ENCODE assay signal across 2 cellular contexts in genomic region chr10:101080933-101081546, GRCh38.
TF ChIP-seq lines count a peak whose summit lies in the region.

No MANE protein-coding gene starts in this region.

TF ChIP-seq in HEK293, 187 proteins besides CTCF, POLR2A, EP300 and RAD21:
- TF ChIP-seq ZFP41 (tag by site-specific recombination; IDR thresholded peaks at IDR 0.05; ENCODE audit: borderline replicate concordance) (no peak), ATF2 (tag by site-specific recombination; IDR thresholded peaks at IDR 0.05; ENCODE audit: low read depth) (no peak), ZNF629 (tag by site-specific recombination; IDR thresholded peaks at IDR 0.05) (no peak), REST (tag by site-specific recombination; IDR thresholded peaks at IDR 0.05) (peak; percentile 99), ZNF433 (tag by site-specific recombination; IDR thresholded peaks at IDR 0.05; ENCODE audit: low read depth) (no peak), ZBTB17 (tag by site-specific recombination; IDR thresholded peaks at IDR 0.05) (peak; percentile 22; the same call in 1 of the 2 replicates), IKZF3 (tag by site-specific recombination; IDR thresholded peaks at IDR 0.05) (0 out of 2 replicates have a peak, but pooled peaks have one; percentile 33)
TF ChIP-seq in HEK293: peak in this region for 3.

TF ChIP-seq in K562, 482 proteins besides CTCF, POLR2A, EP300 and RAD21:
- TF ChIP-seq CHCHD3 (CRISPR knock-in tag; IDR thresholded peaks at IDR 0.05) (no peak), AFF1 (IDR thresholded peaks at IDR 0.05; ENCODE audit: low read depth in 1 of 2, partially characterized antibody in 2 of 2) (peak in 1 of 2 experiments; percentile 73), MIER1 (IDR thresholded peaks at IDR 0.05; ENCODE audit: low read depth) (peak; percentile 92), KHSRP (IDR thresholded peaks at IDR 0.05) (no peak), LCOR (CRISPR knock-in tag; IDR thresholded peaks at IDR 0.05) (0 out of 2 replicates have a peak, but pooled peaks have one; percentile 29), CHD1 (IDR thresholded peaks at IDR 0.05; ENCODE audit: low read length) (no peak), REST (CRISPR knock-in tag; IDR thresholded peaks at IDR 0.05; ENCODE audit: low read depth) (peak; percentile 94), MEF2A (IDR thresholded peaks at IDR 0.05; ENCODE audit: control insufficient read depth, low read depth, low read length) (no peak), PRMT5 (CRISPR knock-in tag; IDR thresholded peaks at IDR 0.05) (0 out of 2 replicates have a peak, but pooled peaks have one; percentile 66), HEY1 (CRISPR knock-in tag; IDR thresholded peaks at IDR 0.05; ENCODE audit: borderline replicate concordance) (no peak), CHAMP1 (IDR thresholded peaks at IDR 0.05) (0 out of 2 replicates have a peak, but pooled peaks have one; percentile 26), CREB1 (IDR thresholded peaks at IDR 0.05) (no peak), CREB1 (CRISPR knock-in tag; IDR thresholded peaks at IDR 0.05) (no peak), HDAC2 (IDR thresholded peaks at IDR 0.05) (no peak), ZNF766 (CRISPR knock-in tag; conservative IDR thresholded peaks at IDR 0.05) (0 out of 2 replicates have a peak, but pooled peaks have one; percentile 44), MCM7 (IDR thresholded peaks at IDR 0.05) (no peak), EHMT2 (IDR thresholded peaks at IDR 0.05) (peak; percentile 97), HES1 (IDR thresholded peaks at IDR 0.05; ENCODE audit: low read depth) (no peak), NFE2 (IDR thresholded peaks at IDR 0.05; ENCODE audit: low read depth) (no peak)
- TF ChIP-seq, protein P1, sequence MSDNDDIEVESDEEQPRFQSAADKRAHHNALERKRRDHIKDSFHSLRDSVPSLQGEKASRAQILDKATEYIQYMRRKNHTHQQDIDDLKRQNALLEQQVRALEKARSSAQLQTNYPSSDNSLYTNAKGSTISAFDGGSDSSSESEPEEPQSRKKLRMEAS (CRISPR knock-in tag; IDR thresholded peaks at IDR 0.05), result no peak
- TF ChIP-seq, protein P2, sequence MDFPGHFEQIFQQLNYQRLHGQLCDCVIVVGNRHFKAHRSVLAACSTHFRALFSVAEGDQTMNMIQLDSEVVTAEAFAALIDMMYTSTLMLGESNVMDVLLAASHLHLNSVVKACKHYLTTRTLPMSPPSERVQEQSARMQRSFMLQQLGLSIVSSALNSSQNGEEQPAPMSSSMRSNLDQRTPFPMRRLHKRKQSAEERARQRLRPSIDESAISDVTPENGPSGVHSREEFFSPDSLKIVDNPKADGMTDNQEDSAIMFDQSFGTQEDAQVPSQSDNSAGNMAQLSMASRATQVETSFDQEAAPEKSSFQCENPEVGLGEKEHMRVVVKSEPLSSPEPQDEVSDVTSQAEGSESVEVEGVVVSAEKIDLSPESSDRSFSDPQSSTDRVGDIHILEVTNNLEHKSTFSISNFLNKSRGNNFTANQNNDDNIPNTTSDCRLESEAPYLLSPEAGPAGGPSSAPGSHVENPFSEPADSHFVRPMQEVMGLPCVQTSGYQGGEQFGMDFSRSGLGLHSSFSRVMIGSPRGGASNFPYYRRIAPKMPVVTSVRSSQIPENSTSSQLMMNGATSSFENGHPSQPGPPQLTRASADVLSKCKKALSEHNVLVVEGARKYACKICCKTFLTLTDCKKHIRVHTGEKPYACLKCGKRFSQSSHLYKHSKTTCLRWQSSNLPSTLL (IDR thresholded peaks at IDR 0.05), result no peak
